In genomic region chr9:95819636-95820035, GRCh38 we compare ENCODE assay signal across 17 cellular contexts. TPM values are rescaled to one million over a fixed set of nuclear protein-coding genes. Genes with fewer than 3 reads are reported as not detected.
DNase-seq lines count a peak whose midpoint lies in the region; ATAC-seq and TF ChIP-seq lines count a peak whose summit lies in the region.
"Had no signal": no experiment of that assay in that cellular context is flagged by ENCODE, and none has a peak within 500 bp of the region (broad histone marks: within the 10 kb centered on the region; RNA-seq: fewer than 3 reads in every experiment).

No MANE protein-coding gene starts in this region.

- WGBS in thyroid gland, 2 donors, result 89 to 91% methylated on average over 10 of the region's 10 CpGs

- H3K27ac ChIP-seq in naive thymus-derived CD4-positive, alpha-beta T cell (ENCODE audit: low read depth, low read length), result no peak overlapping the region
- H3K27ac ChIP-seq in thyroid gland, result no peak overlapping the region

- H3K27me3 Mint-ChIP-seq in stimulated activated naive B cell treated with anti-CD40 and anti-IgM and Interleukin-4, amounts not matched to agents 10 μg/mL and 1 μg/mL and 100 μg/mL, for 72 hours, result no peaks in the 10 kb centered on the region
- peaks cover 0 to 39% (median 0%) of the 10 kb centered on the region in 5 donors for H3K27me3 Mint-ChIP-seq in naive thymus-derived CD4-positive, alpha-beta T cell

- ATAC-seq in stimulated activated naive B cell treated with anti-CD40 and anti-IgM and Interleukin-4, amounts not matched to agents 10 μg/mL and 1 μg/mL and 100 μg/mL, for 72 hours (replicated peaks), result no peak
- no peak for ATAC-seq in omental fat pad (ENCODE audit: low FRiP score)
- no peak for ATAC-seq in naive thymus-derived CD4-positive, alpha-beta T cell
- ATAC-seq: PC-3 had no signal

- intact Hi-C loops in naive thymus-derived CD4-positive, alpha-beta T cell (cut with micrococcal nuclease), result loop anchor here in 1 of 2 donors (5.0 to 10.0 kb wide), 2 partner anchors 203 to 245 kb away; no protein-coding TSS in a partner anchor
- intact Hi-C loops in thyroid gland (cut with DNase I), result no loop called here

- no peak for TF ChIP-seq POLR2A in thyroid gland (IDR thresholded peaks at IDR 0.05)

- peaks cover 19 to 43% of the 10 kb centered on the region in 2 donors for H3K4me1 Mint-ChIP-seq in stimulated activated naive B cell treated with anti-CD40 and anti-IgM and Interleukin-4, amounts not matched to agents 10 μg/mL and 1 μg/mL and 100 μg/mL, for 72 hours
- H3K4me1 Mint-ChIP-seq in naive thymus-derived CD4-positive, alpha-beta T cell, result peaks cover 0 to 30% (median 5%) of the 10 kb centered on the region in 7 donors

- no peak overlapping the region for H3K4me3 ChIP-seq in naive thymus-derived CD4-positive, alpha-beta T cell (ENCODE audit: low read length)
- no peak overlapping the region for H3K4me3 ChIP-seq in thyroid gland (replicated peaks in 1 of 3)

- DNase-seq in M059J (ENCODE audit: low read depth), result peak; percentile 30
- peak; percentile 37 for DNase-seq in dermis blood vessel endothelial cell
- peak; percentile 49 for DNase-seq in iPS-NIHi11 (ENCODE audit: low spot score)
- no peak for DNase-seq in stimulated activated naive B cell treated with anti-CD40 and anti-IgM and Interleukin-4, amounts not matched to agents 10 μg/mL and 1 μg/mL and 100 μg/mL, for 72 hours
- no peak for DNase-seq in omental fat pad (ENCODE audit: low spot score)
- DNase-seq in naive thymus-derived CD4-positive, alpha-beta T cell, result no peak
- DNase-seq in thyroid gland, result no peak
- DNase-seq in NOMO-1 treated with DMSO at 0.1 percent for 48 hours (lab: John Stamatoyannopoulos, UW; ENCODE audit: unreplicated experiment), result no peak
- DNase-seq: C1 segment of cervical spinal cord; Kasumi-1; NCI-H1105 treated with DMSO at 0.1 percent for 48 hours; NCI-H1694 treated with DMSO at 0.1 percent for 48 hours; NCI-H2107; NCI-H345; NCI-H526 treated with DMSO at 0.1 percent for 48 hours; NK-92 treated with Interleukin-12 subunit alpha and Interleukin-12 subunit beta, amount 100 ng/mL, for 24 hours; PC-3 had no signal

- no peaks in the 10 kb centered on the region for H3K36me3 ChIP-seq in naive thymus-derived CD4-positive, alpha-beta T cell (ENCODE audit: control insufficient read depth in 2 of 3, insufficient read depth in 3 of 3, low read length in 3 of 3)
- H3K36me3 ChIP-seq in thyroid gland, result no peaks in the 10 kb centered on the region

- TF ChIP-seq CTCF in omental fat pad (IDR thresholded peaks at IDR 0.05) (no peak), thyroid gland (IDR thresholded peaks at IDR 0.05) (no peak)

- no peak overlapping the region for H3K4me3 Mint-ChIP-seq in stimulated activated naive B cell treated with anti-CD40 and anti-IgM and Interleukin-4, amounts not matched to agents 10 μg/mL and 1 μg/mL and 100 μg/mL, for 72 hours
- no peak overlapping the region for H3K4me3 Mint-ChIP-seq in naive thymus-derived CD4-positive, alpha-beta T cell

- peaks cover 13 to 27% of the 10 kb centered on the region in 2 donors for H3K36me3 Mint-ChIP-seq in stimulated activated naive B cell treated with anti-CD40 and anti-IgM and Interleukin-4, amounts not matched to agents 10 μg/mL and 1 μg/mL and 100 μg/mL, for 72 hours
- peaks cover 0 to 21% (median 10%) of the 10 kb centered on the region in 5 donors for H3K36me3 Mint-ChIP-seq in naive thymus-derived CD4-positive, alpha-beta T cell

- H3K9me3 Mint-ChIP-seq in stimulated activated naive B cell treated with anti-CD40 and anti-IgM and Interleukin-4, amounts not matched to agents 10 μg/mL and 1 μg/mL and 100 μg/mL, for 72 hours, result peaks cover 6 to 7% of the 10 kb centered on the region in 2 donors
- peaks cover 0 to 2% (median 0%) of the 10 kb centered on the region in 11 donors for H3K9me3 Mint-ChIP-seq in naive thymus-derived CD4-positive, alpha-beta T cell

- peak overlapping the region; percentile 62 for H3K27ac Mint-ChIP-seq in stimulated activated naive B cell treated with anti-CD40 and anti-IgM and Interleukin-4, amounts not matched to agents 10 μg/mL and 1 μg/mL and 100 μg/mL, for 72 hours
- H3K27ac Mint-ChIP-seq in naive thymus-derived CD4-positive, alpha-beta T cell, result no peak overlapping the region

- CTCF ChIA-PET in naive thymus-derived CD4-positive, alpha-beta T cell (lab: Charles Lee), result interaction anchor here (0.7 kb wide), 1 partner anchor 213 kb away, joined by 3 read pairs; no protein-coding TSS in a partner anchor

- no peaks in the 10 kb centered on the region for H3K4me1 ChIP-seq in naive thymus-derived CD4-positive, alpha-beta T cell (ENCODE audit: control insufficient read depth in 2 of 2, insufficient read depth in 2 of 2, low read length in 2 of 2)
- peaks cover 9 to 14% of the 10 kb centered on the region in 2 donors for H3K4me1 ChIP-seq in thyroid gland

- H3K27me3 ChIP-seq in naive thymus-derived CD4-positive, alpha-beta T cell (ENCODE audit: control insufficient read depth in 2 of 2, insufficient read depth in 2 of 2, low read length in 2 of 2), result no peaks in the 10 kb centered on the region
- H3K27me3 ChIP-seq in thyroid gland, result no peaks in the 10 kb centered on the region

- POLR2A ChIA-PET in naive thymus-derived CD4-positive, alpha-beta T cell (lab: Charles Lee), result no interaction called here

- H3K9me3 ChIP-seq in naive thymus-derived CD4-positive, alpha-beta T cell (ENCODE audit: control insufficient read depth in 2 of 3, low read length in 3 of 3), result no peaks in the 10 kb centered on the region
- H3K9me3 ChIP-seq in thyroid gland, result no peaks in the 10 kb centered on the region

RNA-seq across cellular contexts. Expression of gene ERCC6L2, which starts 55.9 kb away (rescaled TPM):
- total RNA-seq in M059J (2014; rRNA removed; shearing (Covaris generic)), result 31.5 and 70.3 TPM in 2 replicates
- total RNA-seq in dermis blood vessel endothelial cell (70.1 and 77.0 TPM in 2 replicates), omental fat pad (10 to 100 TPM; 48.9 to 84.6 (median 58.1) TPM), thyroid gland (100 to 1,000 TPM in 1 of 4 donors, 10 to 100 TPM in 3; 90.6 to 130 (median 95.3) TPM)
- 10 to 100 TPM; 46.2 to 82.8 (median 52.4) TPM for total RNA-seq in naive thymus-derived CD4-positive, alpha-beta T cell
- 10 to 100 TPM; 54.9 to 66.1 TPM for polyA plus RNA-seq in naive thymus-derived CD4-positive, alpha-beta T cell

Comparison
In these comparisons a context has a peak if more than half of its experiments do, and no peak if none do; other contexts are left out.
1. DNase-seq: peak in M059J (single experiment), dermis blood vessel endothelial cell (single experiment) and iPS-NIHi11 (single experiment); none in stimulated activated naive B cell treated with anti-CD40 and anti-IgM and Interleukin-4, amounts not matched to agents 10 μg/mL and 1 μg/mL and 100 μg/mL, for 72 hours (single experiment), omental fat pad (single experiment), naive thymus-derived CD4-positive, alpha-beta T cell (0 of 9), thyroid gland (0 of 2) and NOMO-1 treated with DMSO at 0.1 percent for 48 hours (single experiment).